8 cellular contexts compared by ENCODE assay signal in the genomic region with DNA sequence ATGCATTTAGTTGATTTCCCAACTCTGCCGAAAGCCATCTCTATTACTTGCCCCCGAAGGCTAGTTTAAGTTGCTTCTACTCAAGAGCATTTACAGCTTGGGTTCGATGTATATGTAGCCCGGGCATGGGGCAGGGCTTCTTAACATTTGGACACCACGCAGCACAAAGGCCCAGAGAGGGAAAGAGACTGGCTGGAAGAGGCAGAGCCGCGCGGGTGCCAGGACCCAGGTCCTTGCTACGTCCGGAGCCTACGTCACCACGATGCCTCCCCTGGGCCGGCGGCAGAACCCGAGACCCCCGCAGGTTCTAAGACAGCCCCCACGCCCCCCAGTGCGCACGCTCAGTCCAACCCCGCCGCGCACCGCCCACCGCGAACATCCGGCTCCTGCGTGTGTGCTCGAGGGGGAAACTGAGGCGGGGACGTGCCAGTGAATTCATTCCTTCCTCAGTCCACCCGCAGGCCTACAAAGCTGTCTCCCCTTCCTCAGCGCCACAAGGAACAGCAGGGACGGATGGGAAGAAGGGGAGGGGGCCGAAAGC. TPM values are rescaled to one million over a fixed set of nuclear protein-coding genes. Genes with fewer than 3 reads are reported as not detected.
DNase-seq lines count a peak whose midpoint lies in the region; ATAC-seq and TF ChIP-seq lines count a peak whose summit lies in the region.

No MANE protein-coding gene starts in this region.

- H3K9me3 ChIP-seq in SU-DHL-6 (ENCODE audit: insufficient read depth, low read length) = no peaks in the 10 kb centered on the region
- no peaks in the 10 kb centered on the region for H3K9me3 ChIP-seq in duodenal mucosa (ENCODE audit: control insufficient read depth in 1 of 2, low read length in 2 of 2)

- H3K27ac ChIP-seq in SU-DHL-6 (ENCODE audit: low read depth, low read length) = peak overlapping the region; percentile 89
- H3K27ac ChIP-seq in duodenal mucosa (ENCODE audit: low read depth, low read length) = peak overlapping the region; percentile 98
- peak overlapping the region; percentile 99 for H3K27ac ChIP-seq in temporal lobe (ENCODE audit: low read depth, low read length)

- peak; percentile 44 for DNase-seq in Daoy (ENCODE audit: low read depth)
- peak; percentile 65 for DNase-seq in medulla oblongata (ENCODE audit: extremely low spot score)
- DNase-seq in pons (ENCODE audit: low spot score) = no peak

- H3K36me3 Mint-ChIP-seq in IgD-negative memory B cell = peaks cover 6% of the 10 kb centered on the region

- no peaks in the 10 kb centered on the region for H3K9me3 Mint-ChIP-seq in IgD-negative memory B cell

- H3K27me3 ChIP-seq in SU-DHL-6 (ENCODE audit: low read length) (no peaks in the 10 kb centered on the region), duodenal mucosa (ENCODE audit: control insufficient read depth in 1 of 2, insufficient read depth in 2 of 2, low read length in 2 of 2) (no peaks in the 10 kb centered on the region)

- no peaks in the 10 kb centered on the region for H4K20me1 ChIP-seq in SU-DHL-6 (ENCODE audit: low read depth, low read length)

- H3K27me3 Mint-ChIP-seq in IgD-negative memory B cell = no peaks in the 10 kb centered on the region

- H2AFZ ChIP-seq in SU-DHL-6 (ENCODE audit: low read depth, low read length, severe bottlenecking) = peak overlapping the region; percentile 49

- peaks cover 8% of the 10 kb centered on the region for H3K36me3 ChIP-seq in SU-DHL-6 (ENCODE audit: low read length)
- peaks cover 18 to 24% of the 10 kb centered on the region in 2 donors for H3K36me3 ChIP-seq in duodenal mucosa (ENCODE audit: control insufficient read depth in 1 of 2, insufficient read depth in 2 of 2, low read length in 2 of 2)

- peak overlapping the region; percentile 95 to 99 (median 96) for H3K27ac Mint-ChIP-seq in IgD-negative memory B cell

- H3K9ac ChIP-seq in SU-DHL-6 (ENCODE audit: low read length) = peak overlapping the region; percentile 99
- peak overlapping the region; percentile 83 to 100 for H3K9ac ChIP-seq in duodenal mucosa (ENCODE audit: low read depth in 1 of 2, low read length in 2 of 2)

- no peak for TF ChIP-seq CTCF in SU-DHL-6 (IDR thresholded peaks at IDR 0.05; ENCODE audit: insufficient read depth, low read length, poor library complexity, severe bottlenecking)

- no peaks in the 10 kb centered on the region for H3F3A ChIP-seq in SU-DHL-6 (ENCODE audit: insufficient read depth)

- peaks cover 11 to 19% (median 12%) of the 10 kb centered on the region in 3 donors for H3K4me1 Mint-ChIP-seq in IgD-negative memory B cell

- H3K79me2 ChIP-seq in SU-DHL-6 (ENCODE audit: insufficient read depth, low read length) = peaks cover 27% of the 10 kb centered on the region

- peak overlapping the region; percentile 94 to 100 (median 98) for H3K4me3 Mint-ChIP-seq in IgD-negative memory B cell

- H3K4me3 ChIP-seq in SU-DHL-6 (ENCODE audit: insufficient read depth, low read length, poor library complexity, severe bottlenecking) = peak overlapping the region; percentile 97
- H3K4me3 ChIP-seq in duodenal mucosa (ENCODE audit: low read depth in 1 of 2, low read length in 2 of 2) = peak overlapping the region; percentile 83 to 94

- no peaks in the 10 kb centered on the region for H3K9me2 ChIP-seq in SU-DHL-6 (replicated peaks; ENCODE audit: insufficient read depth, low read length)

- peak; percentile 14 for ATAC-seq in GM21526 (IDR thresholded peaks at IDR 0.05; ENCODE audit: low FRiP score, unreplicated experiment)

- H3K4me1 ChIP-seq in duodenal mucosa (ENCODE audit: control insufficient read depth in 1 of 2, insufficient read depth in 2 of 2, low read length in 2 of 2) = peaks cover 3 to 12% of the 10 kb centered on the region in 2 donors

- peak overlapping the region; percentile 83 for H3K4me2 ChIP-seq in SU-DHL-6 (ENCODE audit: low read depth, low read length, poor library complexity, severe bottlenecking)

RNA-seq across cellular contexts. Expression of a gene that starts 0.4 kb away (rescaled TPM):
- total RNA-seq in Daoy (2014; rRNA removed; shearing (Covaris generic)) = 2.7 and 3.6 TPM in 2 replicates
- 98.9 TPM for polyA plus RNA-seq in IgD-negative memory B cell
- 14.5 TPM for total RNA-seq in temporal lobe

RNA-seq across cellular contexts. Expression of a gene that starts 22.2 kb away (rescaled TPM):
- total RNA-seq in Daoy (2014; rRNA removed; shearing (Covaris generic)) = 0.30 and 0.80 TPM in 2 replicates
- 1.3 TPM for polyA plus RNA-seq in IgD-negative memory B cell
- 18.2 TPM for total RNA-seq in temporal lobe

RNA-seq across cellular contexts. Expression of a gene that starts 37.9 kb away (rescaled TPM):
- total RNA-seq in Daoy (2014; rRNA removed; shearing (Covaris generic)) = 9.5 and 12.1 TPM in 2 replicates
- polyA plus RNA-seq in IgD-negative memory B cell = 15.1 TPM
- total RNA-seq in temporal lobe = 8.1 TPM

RNA-seq across cellular contexts. Expression of a gene that starts 43.0 kb away (rescaled TPM):
- 25.4 and 34.7 TPM in 2 replicates for total RNA-seq in Daoy (2014; rRNA removed; shearing (Covaris generic))
- polyA plus RNA-seq in IgD-negative memory B cell = 107 TPM
- 10.3 TPM for total RNA-seq in temporal lobe

RNA-seq across cellular contexts. Expression of a gene that starts 43.1 kb away (rescaled TPM):
- 0.42 and 2.3 TPM in 2 replicates for total RNA-seq in Daoy (2014; rRNA removed; shearing (Covaris generic))
- 1.6 TPM for polyA plus RNA-seq in IgD-negative memory B cell
- total RNA-seq in temporal lobe = 3.2 TPM

Comparison
In these comparisons a context has a peak if more than half of its experiments do, and no peak if none do; other contexts are left out.
1. RNA of a gene that starts 22.2 kb away (total RNA-seq): 18.2 TPM in temporal lobe (single experiment); 0.30 to 0.80 TPM in Daoy; every median in the first group is over 10 times any median in the second.
2. Peak in every context shown above with its lines, with median percentiles within 50 percentile points of each other: H3K27ac ChIP-seq.